ENCODE assay signal across 1 cellular context in genomic region chr14:91139776-91140175, GRCh38.
TF ChIP-seq lines count a peak whose summit lies in the region.

No MANE protein-coding gene starts in this region.

TF ChIP-seq in GM23338, 12 proteins besides CTCF, POLR2A, EP300 and RAD21 (continued from another document):
- TF ChIP-seq ZNF462 (CRISPR knock-in tag; IDR thresholded peaks at IDR 0.05) (no peak), STAT1 (IDR thresholded peaks at IDR 0.05; ENCODE audit: unreplicated experiment) (no peak), NANOG (IDR thresholded peaks at IDR 0.05; ENCODE audit: borderline replicate concordance) (no peak), REST (IDR thresholded peaks at IDR 0.05; ENCODE audit: unreplicated experiment) (no peak), ZNF331 (CRISPR knock-in tag; IDR thresholded peaks at IDR 0.05; ENCODE audit: low read depth) (no peak), JUNB (IDR thresholded peaks at IDR 0.05; ENCODE audit: unreplicated experiment) (no peak)
